8 cellular contexts compared by ENCODE assay signal in the genomic region with DNA sequence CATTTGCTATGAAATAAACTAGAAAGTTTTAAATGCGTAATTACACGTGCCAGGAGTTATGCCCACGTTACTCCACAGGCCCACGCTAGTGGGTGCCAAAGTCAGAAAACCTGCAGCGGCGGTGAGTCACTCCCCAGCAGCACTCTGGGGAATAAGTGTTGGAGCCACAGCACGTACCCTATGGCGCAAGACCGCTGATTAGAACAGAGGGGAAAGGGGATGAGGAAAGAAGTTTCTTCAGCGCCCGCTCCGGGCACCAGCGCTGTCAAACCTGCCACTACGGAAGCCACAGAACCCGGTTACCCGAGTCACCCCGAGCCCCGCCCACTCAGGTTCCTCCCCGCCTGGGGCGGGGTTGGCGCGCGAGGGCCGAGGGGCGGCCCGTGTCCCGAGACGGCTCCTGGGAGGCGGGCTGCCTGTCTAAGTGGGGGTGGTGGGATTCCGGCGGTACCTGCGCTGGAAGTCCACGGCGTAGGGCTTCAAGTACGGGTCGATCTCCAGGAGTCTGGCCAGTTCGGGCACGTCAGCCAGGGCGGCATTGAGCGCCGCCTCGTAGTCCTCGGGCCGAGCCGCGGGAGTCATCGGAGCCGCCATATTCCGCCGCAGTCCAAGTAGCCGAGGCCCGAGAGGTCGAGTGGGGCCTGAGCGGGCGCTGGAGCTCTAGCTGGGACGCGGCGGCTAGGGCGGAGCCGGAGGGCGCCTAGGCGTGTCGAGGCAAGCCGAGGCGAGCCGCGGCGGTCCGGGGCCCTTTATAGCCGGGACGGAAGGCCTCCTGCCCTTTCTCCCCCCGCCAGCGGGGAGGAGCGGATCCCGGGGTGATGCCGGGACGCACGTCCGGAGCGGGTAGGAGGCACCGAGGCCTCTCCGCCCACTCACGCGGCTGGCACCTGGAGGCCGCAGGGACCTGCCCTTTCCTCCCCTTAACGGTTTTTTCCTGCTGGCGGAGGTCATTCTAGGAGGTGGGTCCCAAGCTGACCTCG. TPM values are rescaled to one million over a fixed set of nuclear protein-coding genes. Genes with fewer than 3 reads are reported as not detected.
DNase-seq lines count a peak whose midpoint lies in the region; ATAC-seq and TF ChIP-seq lines count a peak whose summit lies in the region.

Gene GBE1, minus strand, starts transcription at position 722 of the 980 bp plus-strand sequence. Its CDS starts 128 bp downstream, at position 594.

- peaks cover 48% of the 10 kb centered on the region for H3K36me3 Mint-ChIP-seq in activated T-helper 17 cell treated with anti-CD3 and anti-CD28 coated beads, Interleukin-2, amount 50 U/mL, for 72 hours (ENCODE audit: low read depth)
- H3K36me3 Mint-ChIP-seq in natural killer cell = no peaks in the 10 kb centered on the region

- intact Hi-C loops in natural killer cell (cut with micrococcal nuclease) = no loop called here

- H3K27ac Mint-ChIP-seq in activated T-helper 17 cell treated with anti-CD3 and anti-CD28 coated beads, Interleukin-2, amount 50 U/mL, for 72 hours = peak within 1 kb of the TSS; percentile 97
- peak within 1 kb of the TSS; percentile 90 to 91 for H3K27ac Mint-ChIP-seq in natural killer cell

- no peaks in the 10 kb centered on the region for H3K27me3 Mint-ChIP-seq in activated T-helper 17 cell treated with anti-CD3 and anti-CD28 coated beads, Interleukin-2, amount 50 U/mL, for 72 hours
- H3K27me3 Mint-ChIP-seq in natural killer cell (ENCODE audit: low read depth in 2 of 2) = no peaks in the 10 kb centered on the region

- H3K9me3 ChIP-seq in KOPT-K1 (ENCODE audit: insufficient read depth, low read length, poor library complexity, severe bottlenecking) = peaks cover 10% of the 10 kb centered on the region

- ATAC-seq in GM21786 (IDR thresholded peaks at IDR 0.05; ENCODE audit: unreplicated experiment) (peak; percentile 83), natural killer cell (peak; percentile 80 to 94 (median 84))
- ATAC-seq in activated T-helper 17 cell treated with anti-CD3 and anti-CD28 coated beads, Interleukin-2, amount 50 U/mL, for 72 hours (replicated peaks) = peak; percentile 81

- peak within 1 kb of the TSS; percentile 90 for H3K27ac ChIP-seq in KOPT-K1 (ENCODE audit: low read depth, low read length, poor library complexity, severe bottlenecking)

- peak; percentile 97 for DNase-seq in EH (ENCODE audit: low read depth)
- DNase-seq in RPMI8226 = peak; percentile 94
- DNase-seq in fibroblast of peridontal ligament (ENCODE audit: extremely low read depth) = peak; percentile 96
- DNase-seq in natural killer cell = peak; percentile 84
- peak; percentile 86 for DNase-seq in stimulated activated naive CD4-positive, alpha-beta T cell treated with Interleukin-2 at 50 U/mL for 16 hours (lab: John Stamatoyannopoulos, UW)

- TF ChIP-seq CTCF in natural killer cell (IDR thresholded peaks at IDR 0.05) = peak; percentile 33

- no peaks in the 10 kb centered on the region for H3K9me3 Mint-ChIP-seq in activated T-helper 17 cell treated with anti-CD3 and anti-CD28 coated beads, Interleukin-2, amount 50 U/mL, for 72 hours
- no peaks in the 10 kb centered on the region for H3K9me3 Mint-ChIP-seq in natural killer cell

- H3K4me3 Mint-ChIP-seq in activated T-helper 17 cell treated with anti-CD3 and anti-CD28 coated beads, Interleukin-2, amount 50 U/mL, for 72 hours = peak within 1 kb of the TSS; percentile 95
- peak within 1 kb of the TSS; percentile 89 for H3K4me3 Mint-ChIP-seq in natural killer cell

- H3K36me3 ChIP-seq in KOPT-K1 (ENCODE audit: insufficient read depth, low read length) = peaks cover 31% of the 10 kb centered on the region

- peaks cover 27% of the 10 kb centered on the region for H3K4me1 Mint-ChIP-seq in activated T-helper 17 cell treated with anti-CD3 and anti-CD28 coated beads, Interleukin-2, amount 50 U/mL, for 72 hours
- peaks cover 21 to 23% of the 10 kb centered on the region in 2 donors for H3K4me1 Mint-ChIP-seq in natural killer cell

RNA-seq across cellular contexts. Expression of gene GBE1, which starts in this region (rescaled TPM):
- total RNA-seq in activated T-helper 17 cell treated with anti-CD3 and anti-CD28 coated beads, Interleukin-2, amount 50 U/mL, for 72 hours = 100 to 1,000 TPM in 1 of 2 donors, 10 to 100 TPM in 1; 64.4 to 251 TPM
- 10 to 100 TPM in 1 of 3 donors, 1 to 10 TPM in 2; 8.8 to 11.8 (median 9.7) TPM for total RNA-seq in natural killer cell

Comparison
In these comparisons a context has a peak if more than half of its experiments do, and no peak if none do; other contexts are left out.
1. Peak in every context shown above with its lines: DNase-seq, ATAC-seq and H3K27ac ChIP-seq.
2. RNA of gene GBE1 (total RNA-seq): 64.4 to 251 TPM in activated T-helper 17 cell treated with anti-CD3 and anti-CD28 coated beads, Interleukin-2, amount 50 U/mL, for 72 hours; 8.8 to 11.8 TPM in natural killer cell; every median in the first group is over 4 times any median in the second.